In the genomic region with DNA sequence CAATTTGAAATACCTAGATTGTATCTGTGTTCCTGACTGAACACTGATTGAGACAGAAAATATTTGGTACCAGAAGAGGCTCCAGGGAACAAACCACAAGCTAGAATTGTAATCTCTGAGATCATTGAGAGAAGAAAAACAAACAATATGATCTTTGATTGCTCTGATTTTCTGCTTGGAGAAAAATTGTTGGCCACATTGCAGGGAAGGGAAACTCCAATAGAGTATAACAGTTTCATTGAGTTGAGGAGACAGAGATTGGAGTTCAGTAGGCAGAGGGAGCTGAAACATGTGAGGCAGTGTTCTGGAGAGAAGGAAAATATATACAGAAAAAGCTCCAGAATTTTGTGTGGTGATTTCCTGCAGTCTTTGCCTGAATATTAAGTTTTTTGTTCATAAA, we compare ENCODE assay signal across 22 cellular contexts.
DNase-seq lines count a peak whose midpoint lies in the region; ATAC-seq lines count a peak whose summit lies in the region.
"Had no signal": no experiment of that assay in that cellular context is flagged by ENCODE, and none has a peak within 500 bp of the region (broad histone marks: within the 10 kb centered on the region; RNA-seq: fewer than 3 reads in every experiment).

No MANE protein-coding gene starts in this region.

- no peak overlapping the region for H3K23ac ChIP-seq in mesenchymal stem cell (ENCODE audit: low read length in 2 of 2)

- H3K4me3 ChIP-seq in adipocyte (ENCODE audit: low read length): no peak overlapping the region
- no peak overlapping the region for H3K4me3 ChIP-seq in mesenchymal stem cell (ENCODE audit: insufficient read depth in 1 of 2, low read depth in 1 of 2, low read length in 2 of 2)
- H3K4me3 ChIP-seq: GM23248, HAP-1 had no signal

- H3K27ac ChIP-seq in mesenchymal stem cell (ENCODE audit: low read length, poor library complexity, severe bottlenecking): peak overlapping the region; percentile 23
- H3K27ac ChIP-seq: GM23248 had no signal

- no peak overlapping the region for H2BK120ac ChIP-seq in mesenchymal stem cell (ENCODE audit: low read depth, low read length)

- no peaks in the 10 kb centered on the region for H3K36me3 ChIP-seq in adipocyte (ENCODE audit: control insufficient read depth, insufficient read depth, low read length, severe bottlenecking)
- no peaks in the 10 kb centered on the region for H3K36me3 ChIP-seq in mesenchymal stem cell (ENCODE audit: control insufficient read depth in 1 of 2, insufficient read depth in 2 of 2, low read depth in 1 of 2, low read length in 2 of 2)
- H3K36me3 ChIP-seq: HAP-1 had no signal

- ATAC-seq in GM19467 (IDR thresholded peaks at IDR 0.05; ENCODE audit: unreplicated experiment): no peak
- ATAC-seq: SK-N-SH treated with all-trans-retinoic acid at 6 μM for 48 hours had no signal

- H3K4me2 ChIP-seq in mesenchymal stem cell (ENCODE audit: low read length, poor library complexity, severe bottlenecking): no peak overlapping the region

- H3K4me1 ChIP-seq in adipocyte (ENCODE audit: control insufficient read depth, insufficient read depth, low read length) (no peaks in the 10 kb centered on the region), mesenchymal stem cell (ENCODE audit: control insufficient read depth, insufficient read depth, low read depth, low read length) (no peaks in the 10 kb centered on the region)
- H3K4me1 ChIP-seq: HAP-1 had no signal

- no peak overlapping the region for H2BK15ac ChIP-seq in mesenchymal stem cell (ENCODE audit: low read depth, poor library complexity, severe bottlenecking)

- H3K4ac ChIP-seq in mesenchymal stem cell (ENCODE audit: low read depth in 1 of 2, low read length in 2 of 2): no peak overlapping the region

- H2AK5ac ChIP-seq in mesenchymal stem cell (ENCODE audit: low read length, severe bottlenecking): no peak overlapping the region

- H3K18ac ChIP-seq in mesenchymal stem cell (ENCODE audit: low read depth in 1 of 2, low read length in 2 of 2): no peak overlapping the region

- H3K9ac ChIP-seq in adipocyte (ENCODE audit: low read length) (no peak overlapping the region), mesenchymal stem cell (ENCODE audit: low read length) (no peak overlapping the region)
- H3K9ac ChIP-seq: GM23248 had no signal

- DNase-seq in adipocyte (ENCODE audit: low read depth): peak; percentile 65
- peak; percentile 58 for DNase-seq in fibroblast of peridontal ligament (ENCODE audit: extremely low read depth)
- DNase-seq in mesenchymal stem cell: no peak
- DNase-seq in iPS-NIHi11 (ENCODE audit: low spot score): no peak
- no peak for DNase-seq in AG08395 (ENCODE audit: low spot score)
- DNase-seq in cerebellum (ENCODE audit: low spot score): no peak
- DNase-seq: CD4-positive, CD25-positive, alpha-beta regulatory T cell; COR-L47; DMS79; GM23248; KG1; NCI-H1105; NCI-H2029 treated with DMSO at 0.1 percent for 48 hours; NCI-H2171; NCI-H345; NCI-H524; NCI-H774; NK-92 treated with Interleukin-12 subunit alpha and Interleukin-12 subunit beta, amount 100 ng/mL, for 24 hours; SIG-M5 had no signal

- H4K8ac ChIP-seq in mesenchymal stem cell (ENCODE audit: low read length): no peak overlapping the region

- H3K27me3 ChIP-seq in adipocyte (replicated peaks; ENCODE audit: control insufficient read depth, insufficient read depth, low read length): no peaks in the 10 kb centered on the region
- no peaks in the 10 kb centered on the region for H3K27me3 ChIP-seq in mesenchymal stem cell (ENCODE audit: control insufficient read depth in 1 of 2, insufficient read depth in 1 of 2, low read length in 2 of 2)

- H2BK12ac ChIP-seq in mesenchymal stem cell (ENCODE audit: low read length in 2 of 2): no peak overlapping the region

- H2BK5ac ChIP-seq in mesenchymal stem cell (ENCODE audit: low read depth, low read length, poor library complexity, severe bottlenecking): no peak overlapping the region

- H3K14ac ChIP-seq in mesenchymal stem cell (ENCODE audit: low read length in 2 of 2): no peak overlapping the region

- H4K91ac ChIP-seq in mesenchymal stem cell (ENCODE audit: low read length): no peak overlapping the region

- no peaks in the 10 kb centered on the region for H3K79me1 ChIP-seq in mesenchymal stem cell (replicated peaks; ENCODE audit: low read length, poor library complexity, severe bottlenecking)

- H3K9me3 ChIP-seq in adipocyte (ENCODE audit: control insufficient read depth, low read length) (peaks cover 3% of the 10 kb centered on the region), mesenchymal stem cell (ENCODE audit: control insufficient read depth, low read length) (peaks cover 3% of the 10 kb centered on the region)
- H3K9me3 ChIP-seq: HAP-1 had no signal

- H2AFZ ChIP-seq in mesenchymal stem cell (ENCODE audit: low read depth, low read length): no peak overlapping the region
- H2AFZ ChIP-seq: GM23248 had no signal

Comparison
In these comparisons a context has a peak if more than half of its experiments do, and no peak if none do; other contexts are left out.
1. DNase-seq: peak in adipocyte (single experiment) and fibroblast of peridontal ligament (single experiment); none in mesenchymal stem cell (single experiment), iPS-NIHi11 (single experiment), AG08395 (single experiment) and cerebellum (single experiment).